ENCODE assay signal across 8 cellular contexts in the genomic region with DNA sequence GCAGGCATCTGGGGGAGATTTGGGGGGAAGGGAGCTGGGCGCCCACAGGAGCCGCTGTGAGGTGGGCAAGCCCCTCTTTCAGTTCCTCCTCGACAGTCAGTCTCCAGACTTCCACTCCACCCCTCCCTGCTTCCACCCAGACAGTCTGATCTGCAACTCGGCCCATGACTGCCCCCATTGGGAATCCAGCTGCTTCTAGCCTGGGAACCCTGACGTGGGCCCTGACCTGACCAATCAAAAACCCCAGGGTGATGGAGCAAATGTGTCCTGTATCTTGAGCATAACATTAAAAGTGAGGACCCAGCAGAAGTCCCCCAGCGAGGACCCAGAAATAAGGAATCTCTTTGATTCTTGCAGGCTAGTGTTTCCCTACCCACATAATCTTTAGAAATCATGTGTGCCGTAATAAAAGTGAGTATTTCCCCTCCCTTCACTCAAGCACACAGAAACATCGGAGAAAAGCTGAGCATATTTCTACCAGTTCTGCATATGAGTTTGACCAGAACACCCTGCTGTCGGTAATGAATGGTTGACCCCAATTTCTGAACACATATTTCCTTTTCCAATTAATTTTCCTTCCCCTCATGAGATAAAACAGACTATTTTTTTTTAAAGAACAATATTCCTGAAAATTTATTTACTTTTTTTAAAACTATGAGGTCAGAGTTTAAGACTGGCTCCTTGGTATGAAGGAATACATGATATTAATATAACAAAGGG. TPM values are rescaled to one million over a fixed set of nuclear protein-coding genes. Genes with fewer than 3 reads are reported as not detected.
DNase-seq lines count a peak whose midpoint lies in the region; ATAC-seq and TF ChIP-seq lines count a peak whose summit lies in the region.

No MANE protein-coding gene starts in this region.

- no peaks in the 10 kb centered on the region for H3K9me2 ChIP-seq in OCI-LY7 (ENCODE audit: insufficient read depth, low read length)

- peaks cover 12% of the 10 kb centered on the region for H3K4me1 ChIP-seq in OCI-LY7 (ENCODE audit: insufficient read depth, low read length, poor library complexity, severe bottlenecking)
- H3K4me1 ChIP-seq in skeletal muscle satellite cell (ENCODE audit: control insufficient read depth, insufficient read depth, low read length): peaks cover 70% of the 10 kb centered on the region

- H3K36me3 ChIP-seq in OCI-LY7 (ENCODE audit: insufficient read depth, low read length) (peaks cover 17% of the 10 kb centered on the region), skeletal muscle satellite cell (ENCODE audit: insufficient read depth, low read length) (peaks cover 63% of the 10 kb centered on the region)

- H3K4me1 Mint-ChIP-seq in T-helper 2 cell treated with Interferon-gamma antibody and Interleukin-4, amounts not matched to agents 5 μg/mL and 100 μg/mL, for 36 hours (ENCODE audit: low read depth): peaks cover 22% of the 10 kb centered on the region

- no peaks in the 10 kb centered on the region for H3K79me2 ChIP-seq in OCI-LY7 (ENCODE audit: insufficient read depth, low read depth, low read length)

- H3K4me3 ChIP-seq in OCI-LY7 (ENCODE audit: low read depth, low read length, poor library complexity, severe bottlenecking): no peak overlapping the region
- H3K4me3 ChIP-seq in fibroblast of the aortic adventitia (ENCODE audit: low read depth, low read length): no peak overlapping the region
- H3K4me3 ChIP-seq in skeletal muscle satellite cell (ENCODE audit: low read length): no peak overlapping the region

- no peaks in the 10 kb centered on the region for H3K27me3 Mint-ChIP-seq in T-helper 2 cell treated with Interferon-gamma antibody and Interleukin-4, amounts not matched to agents 5 μg/mL and 100 μg/mL, for 36 hours (ENCODE audit: low read depth)

- intact Hi-C loops in OCI-LY7 (cut with micrococcal nuclease; ENCODE audit: unreplicated experiment): no loop called here

- no peaks in the 10 kb centered on the region for H4K20me1 ChIP-seq in OCI-LY7 (ENCODE audit: insufficient read depth, low read length)

- peaks cover 3% of the 10 kb centered on the region for H3K9me3 Mint-ChIP-seq in T-helper 2 cell treated with Interferon-gamma antibody and Interleukin-4, amounts not matched to agents 5 μg/mL and 100 μg/mL, for 36 hours

- H3K9ac ChIP-seq in skeletal muscle satellite cell (ENCODE audit: low read depth, low read length): peak overlapping the region; percentile 97

- no peak overlapping the region for H2AFZ ChIP-seq in OCI-LY7 (ENCODE audit: low read length)

- TF ChIP-seq CTCF in OCI-LY7 (conservative IDR thresholded peaks at IDR 0.05; ENCODE audit: low read length): peak; percentile 39
- peak; percentile 27 for TF ChIP-seq CTCF in fibroblast of the aortic adventitia (IDR thresholded peaks at IDR 0.05; ENCODE audit: insufficient read depth, low read length)

- peak; percentile 74 for ATAC-seq in GM21786 (IDR thresholded peaks at IDR 0.05; ENCODE audit: unreplicated experiment)

- H3K4me3 Mint-ChIP-seq in T-helper 2 cell treated with Interferon-gamma antibody and Interleukin-4, amounts not matched to agents 5 μg/mL and 100 μg/mL, for 36 hours: no peak overlapping the region

- H3K27ac ChIP-seq in OCI-LY7 (ENCODE audit: low read depth, low read length, poor library complexity, severe bottlenecking): no peak overlapping the region

- H3K36me3 Mint-ChIP-seq in T-helper 2 cell treated with Interferon-gamma antibody and Interleukin-4, amounts not matched to agents 5 μg/mL and 100 μg/mL, for 36 hours (ENCODE audit: low read depth): peaks cover 50% of the 10 kb centered on the region

- POLR2A ChIA-PET in OCI-LY7 (lab: Charles Lee): interaction anchor here (0.7 to 1.4 kb wide), 6 partner anchors 8 to 316 kb away, joined by 3 to 5 read pairs (median 3); no protein-coding TSS in a partner anchor

- no peak overlapping the region for H3K27ac Mint-ChIP-seq in T-helper 2 cell treated with Interferon-gamma antibody and Interleukin-4, amounts not matched to agents 5 μg/mL and 100 μg/mL, for 36 hours

- DNase-seq in EH (ENCODE audit: low read depth) (peak; percentile 92), OCI-LY7 (ENCODE audit: low spot score) (peak; percentile 55), fibroblast of the aortic adventitia (ENCODE audit: low read depth) (peak; percentile 88), DMS53 (lab: John Stamatoyannopoulos, UW) (no peak), islet precursor cell (no peak)
- no peak for DNase-seq in T-helper 2 cell treated with Interferon-gamma antibody and Interleukin-4, amounts not matched to agents 5 μg/mL and 100 μg/mL, for 36 hours (ENCODE audit: low spot score)

- no TSS peak for BruUV-seq in OCI-LY7 (replicated peaks; lab: Mats Ljungman, UMichigan)

- H3K27me3 ChIP-seq in skeletal muscle satellite cell (ENCODE audit: control insufficient read depth, insufficient read depth, low read length): no peaks in the 10 kb centered on the region

- H3K4me2 ChIP-seq in OCI-LY7 (ENCODE audit: low read length) (peak overlapping the region; percentile 41), skeletal muscle satellite cell (ENCODE audit: low read length) (peak overlapping the region; percentile 22)

- CTCF ChIA-PET in OCI-LY7 (lab: Charles Lee; ENCODE audit: unreplicated experiment): interaction anchor here (0.5 to 1.6 kb wide), 2 partner anchors 25 to 137 kb away, joined by 3 to 14 read pairs; no protein-coding TSS in a partner anchor

- H3K9me3 ChIP-seq in OCI-LY7 (ENCODE audit: low read length) (0 out of 2 replicates have a peak, but pooled peaks cover 4% of the 10 kb centered on the region), skeletal muscle satellite cell (replicated peaks; ENCODE audit: low read length) (peaks cover 2% of the 10 kb centered on the region)

RNA-seq across cellular contexts. Expression of a gene that starts 6.4 kb away (rescaled TPM):
- total RNA-seq in OCI-LY7 (2014; rRNA removed; shearing (Covaris generic)): 5.3 and 8.0 TPM in 2 replicates
- 16.6 and 17.2 TPM in 2 replicates for total RNA-seq in OCI-LY7 (2022)
- total RNA-seq in fibroblast of the aortic adventitia (ENCODE audit: low replicate concordance): 8.7 and 31.6 TPM in 2 replicates
- 9.1 and 12.2 TPM in 2 replicates for total RNA-seq in skeletal muscle satellite cell (2012; rRNA removed)

RNA-seq across cellular contexts. Expression of a gene that starts 28.9 kb away (rescaled TPM):
- not detected in 2 replicates for total RNA-seq in OCI-LY7 (2014; rRNA removed; shearing (Covaris generic))
- total RNA-seq in OCI-LY7 (2022) (not detected in 2 replicates), fibroblast of the aortic adventitia (ENCODE audit: low replicate concordance) (not detected in 2 replicates)
- total RNA-seq in skeletal muscle satellite cell (2012; rRNA removed): not detected in 2 replicates

Comparison
In these comparisons a context has a peak if more than half of its experiments do, and no peak if none do; other contexts are left out.
1. DNase-seq: peak in EH (single experiment), OCI-LY7 (single experiment) and fibroblast of the aortic adventitia (single experiment); none in DMS53 (single experiment), T-helper 2 cell treated with Interferon-gamma antibody and Interleukin-4, amounts not matched to agents 5 μg/mL and 100 μg/mL, for 36 hours (single experiment) and islet precursor cell (single experiment).